ENCODE assay signal across 21 cellular contexts in the genomic region with DNA sequence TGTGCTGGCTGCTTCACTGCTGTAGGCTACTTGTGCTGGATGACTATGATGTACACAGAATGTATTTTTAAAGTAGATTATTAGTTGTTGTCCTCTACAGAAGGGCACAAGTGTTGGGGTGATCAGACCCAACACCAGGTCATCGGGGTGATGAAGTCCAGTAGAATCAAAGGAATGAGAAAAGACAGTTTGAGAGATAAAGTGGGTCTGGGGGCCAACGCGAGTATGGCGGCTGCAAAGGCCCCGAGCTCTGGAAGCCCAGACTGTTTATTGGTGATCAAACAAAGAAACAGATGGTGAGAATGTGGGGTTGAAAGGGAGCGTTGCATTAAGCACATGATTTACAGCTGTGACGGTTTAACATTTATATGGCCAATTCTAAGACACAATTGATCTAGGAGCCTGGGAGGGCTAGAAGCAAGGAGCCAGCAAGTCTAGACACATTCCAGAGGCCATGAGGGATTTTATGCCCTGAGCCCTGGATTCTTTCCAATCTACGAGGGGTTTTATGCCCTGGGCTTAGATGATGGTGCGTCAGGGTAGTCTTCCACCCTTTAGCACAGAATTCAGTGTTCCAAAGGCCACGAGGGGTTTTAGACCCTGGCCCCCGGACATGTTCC.
DNase-seq lines count a peak whose midpoint lies in the region; ATAC-seq and TF ChIP-seq lines count a peak whose summit lies in the region.
"Had no signal": no experiment of that assay in that cellular context is flagged by ENCODE, and none has a peak within 500 bp of the region (broad histone marks: within the 10 kb centered on the region; RNA-seq: fewer than 3 reads in every experiment).

No MANE protein-coding gene starts in this region.

- H2AFZ ChIP-seq in GM23338: no peak overlapping the region

- no peak for ATAC-seq in GM23338
- peak; percentile 68 for ATAC-seq in foreskin keratinocyte
- ATAC-seq in HG03460 (IDR thresholded peaks at IDR 0.05; ENCODE audit: unreplicated experiment): no peak
- no peak for ATAC-seq in omental fat pad (ENCODE audit: low FRiP score)
- ATAC-seq: CD8-positive, alpha-beta T cell had no signal

- intact Hi-C loops in tibial artery (cut with DNase I; ENCODE audit: low total_unique reads): no loop called here

- H3K27ac Mint-ChIP-seq in GM23338: no peak overlapping the region
- H3K27ac Mint-ChIP-seq: activated CD4-positive, alpha-beta T cell treated with anti-CD3 and anti-CD28 coated beads for 36 hours; CD8-positive, alpha-beta T cell; stimulated activated naive CD8-positive, alpha-beta T cell treated with anti-CD3 and anti-CD28 coated beads, Interleukin-15, Interleukin-2, amounts not matched to agents 100 ng/mL and 50 ng/mL, for 24 hours had no signal

- no peaks in the 10 kb centered on the region for H3F3A ChIP-seq in GM23338 (replicated peaks; ENCODE audit: low read depth)

- H3K4me2 ChIP-seq in GM23338: no peak overlapping the region

- H3K9me3 Mint-ChIP-seq in GM23338: peaks cover 23% of the 10 kb centered on the region
- H3K9me3 Mint-ChIP-seq: CD8-positive, alpha-beta T cell; stimulated activated naive CD8-positive, alpha-beta T cell treated with anti-CD3 and anti-CD28 coated beads, Interleukin-15, Interleukin-2, amounts not matched to agents 100 ng/mL and 50 ng/mL, for 24 hours had no signal

- no peaks in the 10 kb centered on the region for H3K9me2 ChIP-seq in GM23338 (ENCODE audit: insufficient read depth)

- H3K27me3 Mint-ChIP-seq in GM23338 (ENCODE audit: insufficient read depth, low read depth, poor library complexity): peaks cover 11% of the 10 kb centered on the region
- H3K27me3 Mint-ChIP-seq: activated CD4-positive, alpha-beta T cell treated with anti-CD3 and anti-CD28 coated beads for 36 hours; stimulated activated naive CD8-positive, alpha-beta T cell treated with anti-CD3 and anti-CD28 coated beads, Interleukin-15, Interleukin-2, amounts not matched to agents 100 ng/mL and 50 ng/mL, for 24 hours had no signal

- H3K4me3 ChIP-seq in GM23338 (no peak overlapping the region), tibial artery (no peak overlapping the region)
- H3K4me3 ChIP-seq: lung, transverse colon had no signal

- H3K36me3 ChIP-seq in GM23338 (ENCODE audit: insufficient read depth) (peaks cover 9% of the 10 kb centered on the region; the same call in 1 of the 2 replicates), tibial artery (no peaks in the 10 kb centered on the region)
- H3K36me3 ChIP-seq: transverse colon had no signal

- H3K4me3 Mint-ChIP-seq in GM23338: no peak overlapping the region
- H3K4me3 Mint-ChIP-seq: activated CD4-positive, alpha-beta T cell treated with anti-CD3 and anti-CD28 coated beads for 36 hours; CD8-positive, alpha-beta T cell; stimulated activated naive CD8-positive, alpha-beta T cell treated with anti-CD3 and anti-CD28 coated beads, Interleukin-15, Interleukin-2, amounts not matched to agents 100 ng/mL and 50 ng/mL, for 24 hours had no signal

- H3K4me1 ChIP-seq in GM23338 (ENCODE audit: insufficient read depth): no peaks in the 10 kb centered on the region
- no peaks in the 10 kb centered on the region for H3K4me1 ChIP-seq in foreskin keratinocyte
- H3K4me1 ChIP-seq in tibial artery: peaks cover 0 to 11% (median 4%) of the 10 kb centered on the region in 4 donors
- H3K4me1 ChIP-seq: transverse colon had no signal

- H3K27me3 ChIP-seq in GM23338 (ENCODE audit: insufficient read depth) (no peaks in the 10 kb centered on the region), foreskin keratinocyte (no peaks in the 10 kb centered on the region), tibial artery (no peaks in the 10 kb centered on the region)
- H3K27me3 ChIP-seq: transverse colon had no signal

- H3K27ac ChIP-seq in GM23338 (ENCODE audit: low read depth) (no peak overlapping the region), foreskin keratinocyte (no peak overlapping the region), tibial artery (no peak overlapping the region)
- H3K27ac ChIP-seq: transverse colon had no signal

- H4K20me1 ChIP-seq in GM23338 (replicated peaks; ENCODE audit: insufficient read depth): no peaks in the 10 kb centered on the region

- H3K4me1 Mint-ChIP-seq in GM23338: no peaks in the 10 kb centered on the region; the same call in 2 of the 3 replicates

- H3K9me3 ChIP-seq in tibial artery: no peaks in the 10 kb centered on the region
- H3K9me3 ChIP-seq: transverse colon had no signal

- peaks cover 20% of the 10 kb centered on the region for H3K36me3 Mint-ChIP-seq in GM23338 (ENCODE audit: low read depth)
- H3K36me3 Mint-ChIP-seq: CD8-positive, alpha-beta T cell had no signal

- H3K79me2 ChIP-seq in GM23338 (replicated peaks; ENCODE audit: insufficient read depth): no peaks in the 10 kb centered on the region

- no peak for TF ChIP-seq CTCF in GM23338 (conservative IDR thresholded peaks at IDR 0.05; ENCODE audit: low read depth in 2 of 2)
- no peak for TF ChIP-seq CTCF in foreskin keratinocyte (conservative IDR thresholded peaks at IDR 0.05)
- TF ChIP-seq CTCF in tibial artery (IDR thresholded peaks at IDR 0.05): no peak
- TF ChIP-seq CTCF in omental fat pad (IDR thresholded peaks at IDR 0.05): no peak

- DNase-seq in DMS 273 treated with DMSO at 0.1 percent for 48 hours (lab: John Stamatoyannopoulos, UW): peak; percentile 94
- DNase-seq in GM23338 (ENCODE audit: low spot score): peak; percentile 35
- peak; percentile 36 for DNase-seq in NCI-H82 treated with DMSO at 0.1 percent for 48 hours (lab: John Stamatoyannopoulos, UW; ENCODE audit: unreplicated experiment)
- DNase-seq in foreskin keratinocyte: peak in 1 of 2 donors; percentile 3
- no peak for DNase-seq in tibial artery
- no peak for DNase-seq in NCI-H2227 (lab: John Stamatoyannopoulos, UW; ENCODE audit: unreplicated experiment)
- DNase-seq in omental fat pad (ENCODE audit: low spot score): no peak
- DNase-seq: activated CD4-positive, alpha-beta T cell treated with anti-CD3 and anti-CD28 coated beads for 36 hours; activated effector memory CD4-positive, alpha-beta T cell treated with anti-CD3 and anti-CD28 coated beads, Interleukin-2, amount 50 U/mL, for 16 hours; CD8-positive, alpha-beta T cell; cortex of kidney; hippocampal formation; islet precursor cell; NCI-H1417; NCI-H226; small intestine; stimulated activated CD4-positive, alpha-beta T cell treated with anti-CD3 and anti-CD28 coated beads, Interleukin-2, amount 100 ng/mL, for 48 hours; transverse colon had no signal

TF ChIP-seq in GM23338, 12 proteins besides CTCF, POLR2A, EP300 and RAD21:
- no peak for TF ChIP-seq JUNB (IDR thresholded peaks at IDR 0.05; ENCODE audit: unreplicated experiment)
- TF ChIP-seq NANOG (IDR thresholded peaks at IDR 0.05; ENCODE audit: borderline replicate concordance): no peak
TF ChIP-seq in GM23338: peak in this region for 0.

Comparison
In these comparisons a context has a peak if more than half of its experiments do, and no peak if none do; other contexts are left out.
1. DNase-seq: peak in DMS 273 treated with DMSO at 0.1 percent for 48 hours (single experiment), GM23338 (single experiment) and NCI-H82 treated with DMSO at 0.1 percent for 48 hours (single experiment); none in tibial artery (0 of 2), NCI-H2227 (single experiment) and omental fat pad (single experiment).